In the genomic region with DNA sequence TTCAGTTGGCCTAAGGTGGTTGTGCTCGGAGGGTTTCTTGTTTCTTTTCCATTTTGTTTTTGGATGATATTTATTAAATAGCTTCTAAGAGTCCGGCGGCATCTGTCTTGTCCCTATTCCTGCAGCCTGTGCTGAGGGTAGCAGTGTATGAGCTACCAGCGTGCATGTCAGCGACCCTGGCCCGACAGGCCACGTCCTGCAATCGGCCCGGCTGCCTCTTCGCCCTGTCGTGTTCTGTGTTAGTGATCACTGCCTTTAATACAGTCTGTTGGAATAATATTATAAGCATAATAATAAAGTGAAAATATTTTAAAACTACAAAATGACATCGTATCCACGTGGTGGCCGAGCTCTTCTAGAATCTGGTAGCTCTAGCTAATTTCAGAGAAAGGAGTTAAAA, we compare ENCODE assay signal across 15 cellular contexts. TPM values are rescaled to one million over a fixed set of nuclear protein-coding genes. Genes with fewer than 3 reads are reported as not detected.
A peak's percentile ranks its signal among the peaks of the same experiment; 100 is the strongest.
DNase-seq lines count a peak whose midpoint lies in the region; ATAC-seq and TF ChIP-seq lines count a peak whose summit lies in the region.
"Had no signal": no experiment of that assay in that cellular context is flagged by ENCODE, and none has a peak within 500 bp of the region (broad histone marks: within the 10 kb centered on the region; RNA-seq: fewer than 3 reads in every experiment).

No MANE protein-coding gene starts in this region.

- in situ Hi-C loops in gastrocnemius medialis (cut with MboI; ENCODE audit: low sequenced_read_pairs in 4 of 4): no loop called here

- H3K4me1 ChIP-seq in SK-N-SH (ENCODE audit: control insufficient read depth in 1 of 2, insufficient read depth in 2 of 2, low read depth in 1 of 2, low read length in 1 of 2) (peaks cover 25 to 31% of the 10 kb centered on the region in 2 experiments), HUES64 (ENCODE audit: insufficient read depth, low read length) (peaks cover 35% of the 10 kb centered on the region), ectodermal cell (ENCODE audit: control insufficient read depth, insufficient read depth, low read length) (peaks cover 7% of the 10 kb centered on the region), trophoblast cell (ENCODE audit: control insufficient read depth in 1 of 2, insufficient read depth in 2 of 2, low read length in 2 of 2) (peaks cover 20% of the 10 kb centered on the region in 2 experiments), gastrocnemius medialis (no peaks in the 10 kb centered on the region)

- POLR2A ChIA-PET in SK-N-SH (lab: Yijun Ruan, JAX): interaction anchor here (0.6 to 2.2 kb wide), 3 partner anchors 9 to 42 kb away, joined by 4 to 5 read pairs (median 5); no protein-coding TSS in a partner anchor

- H4K8ac ChIP-seq in trophoblast cell (ENCODE audit: low read depth, low read length): no peak overlapping the region

- peaks cover 79% of the 10 kb centered on the region for H3F3A ChIP-seq in SK-N-SH (replicated peaks; ENCODE audit: insufficient read depth)

- H4K12ac ChIP-seq in trophoblast cell (ENCODE audit: low read depth, low read length): no peak overlapping the region

- no peak overlapping the region for H2AK5ac ChIP-seq in trophoblast cell (ENCODE audit: low read length)

- CTCF ChIA-PET in SK-N-SH (lab: Yijun Ruan, JAX): interaction anchor here (0.7 to 1.5 kb wide), 6 partner anchors 9 to 102 kb away, joined by 3 to 4 read pairs (median 3); no protein-coding TSS in a partner anchor

- TF ChIP-seq EP300 in SK-N-SH (IDR thresholded peaks at IDR 0.05; ENCODE audit: borderline replicate concordance in 1 of 2, low read depth in 1 of 2, low read length in 1 of 2): no peak

- H2AFZ ChIP-seq in SK-N-SH (ENCODE audit: low read depth) (no peak overlapping the region), trophoblast cell (ENCODE audit: insufficient read depth, low read length, poor library complexity) (no peak overlapping the region)

- DNase-seq in SK-N-SH (no peak), trophoblast cell (peak in 1 of 2 donors; percentile 50), cerebellum (ENCODE audit: low spot score) (no peak), gastrocnemius medialis (no peak)
- no peak for DNase-seq in effector CD4-positive, alpha-beta T cell
- DNase-seq: 8988T, DMS153, NCI-H146, NCI-H2081 treated with DMSO at 0.1 percent for 48 hours, PC-3 had no signal

- TF ChIP-seq RAD21 in SK-N-SH (IDR thresholded peaks at IDR 0.05; ENCODE audit: low read length): no peak

- no peak for TF ChIP-seq POLR2A in gastrocnemius medialis (IDR thresholded peaks at IDR 0.05)

- H2BK120ac ChIP-seq in trophoblast cell (ENCODE audit: insufficient read depth, low read length, poor library complexity): no peak overlapping the region

- ATAC-seq in SK-N-SH treated with all-trans-retinoic acid at 6 μM for 48 hours (no peak), gastrocnemius medialis (no peak)
- ATAC-seq: PC-3 had no signal

- no peak overlapping the region for H3K18ac ChIP-seq in trophoblast cell (ENCODE audit: low read length)

- peaks cover 17% of the 10 kb centered on the region for H3K79me1 ChIP-seq in trophoblast cell (ENCODE audit: low read length)

- H4K20me1 ChIP-seq in SK-N-SH (ENCODE audit: insufficient read depth): peaks cover 43% of the 10 kb centered on the region
- H4K20me1 ChIP-seq: BLaER1 had no signal

- no peak overlapping the region for H3K4me2 ChIP-seq in SK-N-SH
- no peak overlapping the region for H3K4me2 ChIP-seq in trophoblast cell (ENCODE audit: low read length)
- H3K4me2 ChIP-seq: BLaER1 had no signal

- H3K9ac ChIP-seq in SK-N-SH (no peak overlapping the region), HUES64 (ENCODE audit: low read depth, low read length) (no peak overlapping the region), trophoblast cell (ENCODE audit: low read length) (no peak overlapping the region)
- H3K9ac ChIP-seq: BLaER1 had no signal

- H3K27ac ChIP-seq in SK-N-SH (ENCODE audit: low read depth in 2 of 2, low read length in 1 of 2): peak overlapping the region; percentile 40 to 96; a peak in 3 of 4 replicates
- peak overlapping the region; percentile 58; the same call in 1 of the 2 replicates for H3K27ac ChIP-seq in HUES64 (ENCODE audit: low read depth, low read length)
- peak overlapping the region; percentile 18 for H3K27ac ChIP-seq in ectodermal cell (ENCODE audit: insufficient read depth, low read depth, low read length, poor library complexity, severe bottlenecking)
- peak overlapping the region; percentile 89 for H3K27ac ChIP-seq in trophoblast cell (ENCODE audit: low read depth, low read length)
- no peak overlapping the region for H3K27ac ChIP-seq in gastrocnemius medialis
- H3K27ac ChIP-seq: BLaER1, SK-N-MC had no signal

- no peak overlapping the region for H3K14ac ChIP-seq in trophoblast cell (ENCODE audit: low read length)

- H2BK12ac ChIP-seq in trophoblast cell (ENCODE audit: low read length): no peak overlapping the region

- H3K79me2 ChIP-seq in SK-N-SH (ENCODE audit: insufficient read depth): peaks cover 60% of the 10 kb centered on the region
- H3K79me2 ChIP-seq in trophoblast cell (ENCODE audit: control insufficient read depth, insufficient read depth, low read length, poor library complexity): peaks cover 2% of the 10 kb centered on the region

- H4K91ac ChIP-seq in trophoblast cell (ENCODE audit: low read depth, low read length): no peak overlapping the region

- H3K27me3 ChIP-seq in SK-N-SH (ENCODE audit: insufficient read depth) (no peaks in the 10 kb centered on the region), HUES64 (ENCODE audit: insufficient read depth, low read length) (0 out of 2 replicates have a peak, but pooled peaks cover 2% of the 10 kb centered on the region), ectodermal cell (ENCODE audit: control insufficient read depth, insufficient read depth, low read length, poor library complexity, severe bottlenecking) (no peaks in the 10 kb centered on the region), trophoblast cell (ENCODE audit: insufficient read depth, low read length) (no peaks in the 10 kb centered on the region), gastrocnemius medialis (peaks cover 0 to 4% (median 0%) of the 10 kb centered on the region in 3 donors)
- H3K27me3 ChIP-seq: BLaER1 had no signal

- H3K36me3 ChIP-seq in SK-N-SH (replicated peaks in 1 of 2; ENCODE audit: control insufficient read depth in 1 of 2, insufficient read depth in 2 of 2, low read length in 1 of 2) (peaks cover 55 to 69% of the 10 kb centered on the region in 2 experiments), HUES64 (ENCODE audit: insufficient read depth, low read length) (peaks cover 4% of the 10 kb centered on the region; the same call in 1 of the 2 replicates), ectodermal cell (ENCODE audit: control insufficient read depth, insufficient read depth, low read length) (no peaks in the 10 kb centered on the region), trophoblast cell (ENCODE audit: control insufficient read depth in 1 of 2, insufficient read depth in 2 of 2, low read length in 2 of 2) (peaks cover 24 to 32% of the 10 kb centered on the region in 2 experiments), gastrocnemius medialis (no peaks in the 10 kb centered on the region)
- H3K36me3 ChIP-seq: BLaER1 had no signal

- H3K23ac ChIP-seq in trophoblast cell (ENCODE audit: low read length): no peak overlapping the region

- no peaks in the 10 kb centered on the region for H3K9me2 ChIP-seq in SK-N-SH

- H3K4ac ChIP-seq in trophoblast cell (ENCODE audit: low read depth, low read length): no peak overlapping the region

- H3K4me3 ChIP-seq in SK-N-SH (ENCODE audit: low read depth in 2 of 2, low read length in 1 of 2) (no peak overlapping the region), HUES64 (ENCODE audit: low read length) (no peak overlapping the region), ectodermal cell (ENCODE audit: insufficient read depth, low read depth, low read length) (no peak overlapping the region), trophoblast cell (ENCODE audit: low read depth, low read length) (no peak overlapping the region), gastrocnemius medialis (no peak overlapping the region)
- H3K4me3 ChIP-seq: BLaER1, SK-N-MC had no signal

- intact Hi-C loops in gastrocnemius medialis (cut with DNase I; ENCODE audit: low total_unique reads): no loop called here

- H3K9me3 ChIP-seq in SK-N-SH (no peaks in the 10 kb centered on the region), HUES64 (ENCODE audit: insufficient read depth, low read depth, low read length) (no peaks in the 10 kb centered on the region), ectodermal cell (ENCODE audit: control insufficient read depth, low read length) (no peaks in the 10 kb centered on the region), trophoblast cell (ENCODE audit: insufficient read depth, low read depth, low read length) (no peaks in the 10 kb centered on the region), gastrocnemius medialis (no peaks in the 10 kb centered on the region)
- H3K9me3 ChIP-seq: BLaER1 had no signal

- 88% methylated on average over 14 of the region's 14 CpGs for WGBS in SK-N-SH (ENCODE audit: low lambda C conversion rate)
- 85% methylated on average over 10 of the region's 14 CpGs for WGBS in HUES64
- 82 to 84% methylated on average over 11 to 13 of the region's 14 CpGs for WGBS in ectodermal cell, 2 experiments
- WGBS in trophoblast cell (ENCODE audit: extremely low coverage, insufficient coverage, insufficient read length): no CpG with 5 or more reads among the region's 14 CpGs

- no peak overlapping the region for H2BK5ac ChIP-seq in trophoblast cell (ENCODE audit: low read depth, low read length, poor library complexity)

- TF ChIP-seq CTCF in SK-N-SH (IDR thresholded peaks at IDR 0.05) (no peak), gastrocnemius medialis (IDR thresholded peaks at IDR 0.05 in 4 of 5, conservative IDR thresholded peaks at IDR 0.05 in 1 of 5) (no peak)

TF ChIP-seq in SK-N-SH, 30 proteins besides CTCF, POLR2A, EP300 and RAD21 (continues in another document):
- TF ChIP-seq NFIC (IDR thresholded peaks at IDR 0.05; ENCODE audit: borderline replicate concordance) (no peak), GABPA (IDR thresholded peaks at IDR 0.05; ENCODE audit: low read depth) (no peak), MXI1 (IDR thresholded peaks at IDR 0.05; ENCODE audit: low read depth, low read length) (no peak)

TF ChIP-seq in SK-N-SH treated with all-trans-retinoic acid at 6 μM for 48 hours, 23 proteins besides CTCF, POLR2A, EP300 and RAD21 (continues in another document):
- no peak for TF ChIP-seq ESRRG (CRISPR knock-in tag; IDR thresholded peaks at IDR 0.05)
- no peak for TF ChIP-seq GLIS3 (CRISPR knock-in tag; IDR thresholded peaks at IDR 0.05)

RNA-seq across cellular contexts. Expression of a gene that starts 20.4 kb away (rescaled TPM):
- polyA plus RNA-seq in SK-N-SH (2012; rRNA removed): 5.1 and 14.3 TPM in 2 replicates
- polyA plus RNA-seq in SK-N-SH (2012; cell fraction: cytosol; rRNA removed): 13.1 and 16.2 TPM in 2 replicates
- 24.8 and 29.4 TPM in 2 replicates for polyA plus RNA-seq in SK-N-SH (2012; cell fraction: nucleus; rRNA removed)
- polyA plus RNA-seq in HUES64 (2013, experiment 1 of 2): 1.3 TPM
- polyA plus RNA-seq in HUES64 (2013, experiment 2 of 2): 1.6 TPM
- 1.8 TPM for polyA plus RNA-seq in ectodermal cell (2013, experiment 1 of 4)
- polyA plus RNA-seq in ectodermal cell (2013, experiment 2 of 4): 1.3 TPM
- 1.8 TPM for polyA plus RNA-seq in ectodermal cell (2013, experiment 3 of 4)
- 1.3 TPM for polyA plus RNA-seq in ectodermal cell (2013, experiment 4 of 4)
- 366 and 392 TPM in 2 replicates for polyA plus RNA-seq in trophoblast cell (2013)
- total RNA-seq in cerebellum (0.09 TPM), gastrocnemius medialis (under 1 TPM; 0.12 to 0.61 (median 0.58) TPM)

Comparison
In these comparisons a context has a peak if more than half of its experiments do, and no peak if none do; other contexts are left out.
1. H3K27ac ChIP-seq: peak in SK-N-SH (2 of 2), HUES64 (single experiment), ectodermal cell (single experiment) and trophoblast cell (single experiment); none in gastrocnemius medialis (0 of 4).